8 cellular contexts compared by ENCODE assay signal in genomic region chr14:73723411-73723798, GRCh38. TPM values are rescaled to one million over a fixed set of nuclear protein-coding genes. Genes with fewer than 3 reads are reported as not detected.
DNase-seq lines count a peak whose midpoint lies in the region; ATAC-seq, FAIRE-seq and TF ChIP-seq lines count a peak whose summit lies in the region.

No MANE protein-coding gene starts in this region.

- no peak overlapping the region for H3K4me3 Mint-ChIP-seq in natural killer cell treated with Interleukin-12 subunit alpha and Interleukin-12 subunit beta and Interleukin-15 and Interleukin-18, amount 100 ng/mL, for 72 hours

- H3K27ac Mint-ChIP-seq in natural killer cell treated with Interleukin-12 subunit alpha and Interleukin-12 subunit beta and Interleukin-15 and Interleukin-18, amount 100 ng/mL, for 72 hours, result peak overlapping the region; percentile 57 to 81

- no peak for TF ChIP-seq POLR2A in GM12891 (IDR thresholded peaks at IDR 0.05; ENCODE audit: low read depth, low read length)

- no peaks in the 10 kb centered on the region for H3K27me3 Mint-ChIP-seq in natural killer cell treated with Interleukin-12 subunit alpha and Interleukin-12 subunit beta and Interleukin-15 and Interleukin-18, amount 100 ng/mL, for 72 hours

- DNase-seq in AG10803 (ENCODE audit: low read depth), result peak; percentile 47
- no peak for DNase-seq in natural killer cell treated with Interleukin-12 subunit alpha and Interleukin-12 subunit beta and Interleukin-15 and Interleukin-18, amount 100 ng/mL, for 72 hours (ENCODE audit: low spot score)
- no peak for DNase-seq in GM12891 (ENCODE audit: insufficient read length, low spot score)
- no peak for DNase-seq in GM03348 (ENCODE audit: low spot score)

- FAIRE-seq in GM12891 (lab: Jason Lieb, UNC), result no peak

- peaks cover 18% of the 10 kb centered on the region for H3K36me3 Mint-ChIP-seq in natural killer cell treated with Interleukin-12 subunit alpha and Interleukin-12 subunit beta and Interleukin-15 and Interleukin-18, amount 100 ng/mL, for 72 hours

- peak overlapping the region; percentile 76 for H3K27ac ChIP-seq in cingulate gyrus (ENCODE audit: low read depth, low read length)

- peak overlapping the region; percentile 46 for H3K4me3 ChIP-seq in AG10803 (ENCODE audit: low read length)

- no peaks in the 10 kb centered on the region for H3K9me3 Mint-ChIP-seq in natural killer cell treated with Interleukin-12 subunit alpha and Interleukin-12 subunit beta and Interleukin-15 and Interleukin-18, amount 100 ng/mL, for 72 hours

- peak; percentile 76 for ATAC-seq in HG03354 (IDR thresholded peaks at IDR 0.05; ENCODE audit: poor library complexity, severe bottlenecking, unreplicated experiment)
- no peak for ATAC-seq in natural killer cell treated with Interleukin-12 subunit alpha and Interleukin-12 subunit beta and Interleukin-15 and Interleukin-18, amount 100 ng/mL, for 72 hours
- no peak for ATAC-seq in GM18858 (IDR thresholded peaks at IDR 0.05; ENCODE audit: unreplicated experiment)
- ATAC-seq in GM19351 (IDR thresholded peaks at IDR 0.05; ENCODE audit: unreplicated experiment), result no peak

- no peak for TF ChIP-seq CTCF in AG10803 (conservative IDR thresholded peaks at IDR 0.05; ENCODE audit: low read length)

- peaks cover 3 to 9% of the 10 kb centered on the region in 2 donors for H3K4me1 Mint-ChIP-seq in natural killer cell treated with Interleukin-12 subunit alpha and Interleukin-12 subunit beta and Interleukin-15 and Interleukin-18, amount 100 ng/mL, for 72 hours (ENCODE audit: low read depth in 2 of 2)

TF ChIP-seq in GM12891, 5 proteins besides CTCF, POLR2A, EP300 and RAD21:
- TF ChIP-seq POLR2AphosphoS5 (IDR thresholded peaks at IDR 0.05; ENCODE audit: low read depth, low read length), result no peak
- TF ChIP-seq SPI1 (IDR thresholded peaks at IDR 0.05; ENCODE audit: low read depth, low read length), result no peak
- no peak for TF ChIP-seq TAF1 (IDR thresholded peaks at IDR 0.05; ENCODE audit: low read depth, low read length)
- TF ChIP-seq PAX5 (IDR thresholded peaks at IDR 0.05; ENCODE audit: insufficient read depth, low read length, severe bottlenecking), result no peak
- TF ChIP-seq POU2F2 (IDR thresholded peaks at IDR 0.05; ENCODE audit: low read depth, low read length), result no peak

RNA-seq across cellular contexts. Expression of gene PNMA1, which starts 9.2 kb away (rescaled TPM):
- 10 to 100 TPM; 18.9 to 32.2 TPM for total RNA-seq in natural killer cell treated with Interleukin-12 subunit alpha and Interleukin-12 subunit beta and Interleukin-15 and Interleukin-18, amount 100 ng/mL, for 72 hours
- polyA plus RNA-seq in GM12891 (2012; ENCODE audit: low read depth, missing spikeins), result 18.6 TPM
